Comparison of ENCODE assay signal across 17 cellular contexts in the genomic region with DNA sequence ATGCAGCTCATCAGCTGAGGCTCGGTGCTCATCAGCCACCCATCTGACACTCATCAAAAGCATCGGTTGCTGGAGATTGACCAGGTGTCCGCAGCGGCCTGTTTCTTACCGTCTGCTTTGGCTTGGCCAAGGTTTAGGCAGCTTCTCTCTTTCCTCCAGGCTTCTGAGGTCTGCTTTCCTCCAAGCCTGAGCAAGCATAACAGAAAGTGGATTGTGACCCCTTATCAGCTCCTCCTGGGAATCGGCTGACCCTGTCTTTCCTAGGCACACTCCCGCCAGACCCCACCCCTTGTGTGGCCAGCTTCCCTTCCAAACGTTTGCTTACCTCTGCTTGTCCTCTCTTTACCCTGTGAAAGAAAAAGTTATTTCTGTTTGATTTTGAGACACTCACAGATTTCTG. TPM values are rescaled to one million over a fixed set of nuclear protein-coding genes. Genes with fewer than 3 reads are reported as not detected.
DNase-seq lines count a peak whose midpoint lies in the region; ATAC-seq and TF ChIP-seq lines count a peak whose summit lies in the region.
"Had no signal": no experiment of that assay in that cellular context is flagged by ENCODE, and none has a peak within 500 bp of the region (broad histone marks: within the 10 kb centered on the region; RNA-seq: fewer than 3 reads in every experiment).

No MANE protein-coding gene starts in this region.

- H3K9me2 ChIP-seq in Karpas-422 (replicated peaks; ENCODE audit: insufficient read depth, low read length) = no peaks in the 10 kb centered on the region

- H3K79me1 ChIP-seq in mesenchymal stem cell (replicated peaks; ENCODE audit: low read length, poor library complexity, severe bottlenecking) = no peaks in the 10 kb centered on the region

- peak overlapping the region in 1 of 2 experiments; percentile 38 for H2BK12ac ChIP-seq in mesenchymal stem cell (ENCODE audit: low read length in 2 of 2)

- peak; percentile 21 for DNase-seq in activated CD8-positive, alpha-beta memory T cell treated with anti-CD3 and anti-CD28 coated beads, Interleukin-2, amount 10 ng/mL, durations not matched to agents 7 days and 5 days
- no peak for DNase-seq in activated CD8-positive, alpha-beta memory T cell treated with anti-CD3 and anti-CD28 coated beads, Interleukin-2, amount 50 U/mL, for 48 hours
- no peak for DNase-seq in caudate nucleus (lab: John Stamatoyannopoulos, UW)
- DNase-seq in mesenchymal stem cell = no peak
- no peak for DNase-seq in brain microvascular endothelial cell
- DNase-seq in Karpas-422 = no peak
- no peak for DNase-seq in A172 (ENCODE audit: low spot score)
- DNase-seq: 8988T, C1 segment of cervical spinal cord, DMS 273 treated with DMSO at 0.1 percent for 48 hours, Kasumi-1, NCI-H1930, NCI-H2171 treated with DMSO at 0.1 percent for 48 hours had no signal

- H3K9me3 Mint-ChIP-seq in activated CD8-positive, alpha-beta memory T cell treated with anti-CD3 and anti-CD28 coated beads, Interleukin-2, amount 10 ng/mL, durations not matched to agents 7 days and 5 days (ENCODE audit: low read depth) = no peaks in the 10 kb centered on the region

- no peak overlapping the region for H3K9ac ChIP-seq in mesenchymal stem cell (ENCODE audit: low read length)
- H3K9ac ChIP-seq in rectal smooth muscle tissue (ENCODE audit: low read length) = no peak overlapping the region
- H3K9ac ChIP-seq in Karpas-422 (ENCODE audit: low read length) = no peak overlapping the region

- H3K4me3 ChIP-seq in mesenchymal stem cell (ENCODE audit: insufficient read depth in 1 of 2, low read depth in 1 of 2, low read length in 2 of 2) (no peak overlapping the region), rectal smooth muscle tissue (ENCODE audit: low read length) (no peak overlapping the region), brain microvascular endothelial cell (ENCODE audit: low read depth, low read length) (no peak overlapping the region), Karpas-422 (ENCODE audit: low read length) (no peak overlapping the region)
- H3K4me3 ChIP-seq: HAP-1 had no signal

- no peak overlapping the region for H3K27ac Mint-ChIP-seq in activated CD8-positive, alpha-beta memory T cell treated with anti-CD3 and anti-CD28 coated beads, Interleukin-2, amount 10 ng/mL, durations not matched to agents 7 days and 5 days

- H3K9me3 ChIP-seq in mesenchymal stem cell (ENCODE audit: control insufficient read depth, low read length) = no peaks in the 10 kb centered on the region
- no peaks in the 10 kb centered on the region for H3K9me3 ChIP-seq in Karpas-422 (ENCODE audit: low read length)
- H3K9me3 ChIP-seq: HAP-1 had no signal

- H2BK120ac ChIP-seq in mesenchymal stem cell (ENCODE audit: low read depth, low read length) = no peak overlapping the region

- peak overlapping the region; percentile 10 for H2AFZ ChIP-seq in mesenchymal stem cell (ENCODE audit: low read depth, low read length)
- H2AFZ ChIP-seq in Karpas-422 (ENCODE audit: low read length) = no peak overlapping the region

- H3K27me3 Mint-ChIP-seq in activated CD8-positive, alpha-beta memory T cell treated with anti-CD3 and anti-CD28 coated beads, Interleukin-2, amount 10 ng/mL, durations not matched to agents 7 days and 5 days = peaks cover 40% of the 10 kb centered on the region

- in situ Hi-C loops in brain microvascular endothelial cell (cut with HindIII; ENCODE audit: low pct_ligation_motif_present, low sequenced_read_pairs) = no loop called here

- H3K27me3 ChIP-seq in mesenchymal stem cell (ENCODE audit: control insufficient read depth in 1 of 2, insufficient read depth in 1 of 2, low read length in 2 of 2) (peaks cover 16 to 20% of the 10 kb centered on the region in 2 experiments), rectal smooth muscle tissue (ENCODE audit: control insufficient read depth, insufficient read depth, low read length) (no peaks in the 10 kb centered on the region), brain microvascular endothelial cell (replicated peaks) (no peaks in the 10 kb centered on the region), Karpas-422 (ENCODE audit: low read length) (no peaks in the 10 kb centered on the region)

- H3K36me3 Mint-ChIP-seq in activated CD8-positive, alpha-beta memory T cell treated with anti-CD3 and anti-CD28 coated beads, Interleukin-2, amount 10 ng/mL, durations not matched to agents 7 days and 5 days = no peaks in the 10 kb centered on the region

- no peak overlapping the region for H3K23ac ChIP-seq in mesenchymal stem cell (ENCODE audit: low read length in 2 of 2)

- H4K8ac ChIP-seq in mesenchymal stem cell (ENCODE audit: low read length) = peak overlapping the region; percentile 27

- H2BK15ac ChIP-seq in mesenchymal stem cell (ENCODE audit: low read depth, poor library complexity, severe bottlenecking) = no peak overlapping the region

- WGBS in mesenchymal stem cell = 56% methylated on average over 7 of the region's 8 CpGs

- ATAC-seq in activated CD8-positive, alpha-beta memory T cell treated with anti-CD3 and anti-CD28 coated beads, Interleukin-2, amount 10 ng/mL, durations not matched to agents 7 days and 5 days = no peak
- ATAC-seq: Panc1 had no signal

- CTCF ChIA-PET in activated CD8-positive, alpha-beta memory T cell treated with anti-CD3 and anti-CD28 coated beads, Interleukin-2, amount 10 ng/mL, durations not matched to agents 7 days and 5 days (lab: Charles Lee) = interaction anchor here (1.3 to 2.7 kb wide), 3 partner anchors 9 to 167 kb away, joined by 4 to 12 read pairs (median 6); no protein-coding TSS in a partner anchor

- H2BK5ac ChIP-seq in mesenchymal stem cell (ENCODE audit: low read depth, low read length, poor library complexity, severe bottlenecking) = no peak overlapping the region

- no peaks in the 10 kb centered on the region for H3K79me2 ChIP-seq in Karpas-422 (ENCODE audit: low read length)

- peak overlapping the region; percentile 80 for H3K27ac ChIP-seq in caudate nucleus (ENCODE audit: low read depth, low read length)
- no peak overlapping the region for H3K27ac ChIP-seq in mesenchymal stem cell (ENCODE audit: low read length, poor library complexity, severe bottlenecking)
- peak overlapping the region; percentile 51 for H3K27ac ChIP-seq in rectal smooth muscle tissue (ENCODE audit: low read depth, low read length)
- H3K27ac ChIP-seq in brain microvascular endothelial cell = no peak overlapping the region
- H3K27ac ChIP-seq in Karpas-422 (ENCODE audit: low read length) = no peak overlapping the region

- H3K4me2 ChIP-seq in mesenchymal stem cell (ENCODE audit: low read length, poor library complexity, severe bottlenecking) = no peak overlapping the region
- H3K4me2 ChIP-seq in Karpas-422 (ENCODE audit: low read depth, low read length, poor library complexity, severe bottlenecking) = no peak overlapping the region

- H3K4me1 ChIP-seq in mesenchymal stem cell (ENCODE audit: control insufficient read depth, insufficient read depth, low read depth, low read length) (peaks cover 4% of the 10 kb centered on the region), rectal smooth muscle tissue (ENCODE audit: control insufficient read depth, insufficient read depth, low read length) (peaks cover 24% of the 10 kb centered on the region), Karpas-422 (ENCODE audit: low read length) (peaks cover 8% of the 10 kb centered on the region)
- H3K4me1 ChIP-seq: HAP-1 had no signal

- no peak overlapping the region for H3K4ac ChIP-seq in mesenchymal stem cell (ENCODE audit: low read depth in 1 of 2, low read length in 2 of 2)

- peaks cover 41% of the 10 kb centered on the region for H3K4me1 Mint-ChIP-seq in activated CD8-positive, alpha-beta memory T cell treated with anti-CD3 and anti-CD28 coated beads, Interleukin-2, amount 10 ng/mL, durations not matched to agents 7 days and 5 days

- TF ChIP-seq CTCF in brain microvascular endothelial cell (IDR thresholded peaks at IDR 0.05; ENCODE audit: low read depth, low read length, missing control alignments) = no peak

- no peaks in the 10 kb centered on the region for H3K36me3 ChIP-seq in mesenchymal stem cell (ENCODE audit: control insufficient read depth in 1 of 2, insufficient read depth in 2 of 2, low read depth in 1 of 2, low read length in 2 of 2)
- H3K36me3 ChIP-seq in rectal smooth muscle tissue (ENCODE audit: control insufficient read depth, insufficient read depth, low read length) = no peaks in the 10 kb centered on the region
- no peaks in the 10 kb centered on the region for H3K36me3 ChIP-seq in brain microvascular endothelial cell (replicated peaks)
- no peaks in the 10 kb centered on the region for H3K36me3 ChIP-seq in Karpas-422 (ENCODE audit: insufficient read depth, low read length)
- H3K36me3 ChIP-seq: HAP-1 had no signal

- H4K20me1 ChIP-seq in Karpas-422 (ENCODE audit: insufficient read depth, low read depth, low read length) = no peaks in the 10 kb centered on the region

- H4K91ac ChIP-seq in mesenchymal stem cell (ENCODE audit: low read length) = no peak overlapping the region

- H3K14ac ChIP-seq in mesenchymal stem cell (ENCODE audit: low read length in 2 of 2) = peak overlapping the region in 1 of 2 experiments; percentile 11

- H3K18ac ChIP-seq in mesenchymal stem cell (ENCODE audit: low read depth in 1 of 2, low read length in 2 of 2) = no peak overlapping the region

- H3K4me3 Mint-ChIP-seq in activated CD8-positive, alpha-beta memory T cell treated with anti-CD3 and anti-CD28 coated beads, Interleukin-2, amount 10 ng/mL, durations not matched to agents 7 days and 5 days = no peak overlapping the region

- H2AK5ac ChIP-seq in mesenchymal stem cell (ENCODE audit: low read length, severe bottlenecking) = no peak overlapping the region

RNA-seq across cellular contexts. Expression of a gene that starts 17.5 kb away (rescaled TPM):
- not detected for total RNA-seq in activated CD8-positive, alpha-beta memory T cell treated with anti-CD3 and anti-CD28 coated beads, Interleukin-2, amount 10 ng/mL, durations not matched to agents 7 days and 5 days
- 4.7 TPM for polyA plus RNA-seq in mesenchymal stem cell (2013, experiment 1 of 2)
- polyA plus RNA-seq in mesenchymal stem cell (2013, experiment 2 of 2) = 3.5 TPM
- total RNA-seq in Karpas-422 (2014; rRNA removed; shearing (Covaris generic); ENCODE audit: low replicate concordance) = not detected in 2 replicates
- total RNA-seq in A172 (2014; rRNA removed; shearing (Covaris generic)) = 0.41 and 0.53 TPM in 2 replicates
- total RNA-seq: NCI-H460 had no signal

RNA-seq across cellular contexts. Expression of a gene that starts 25.6 kb away (rescaled TPM):
- total RNA-seq in activated CD8-positive, alpha-beta memory T cell treated with anti-CD3 and anti-CD28 coated beads, Interleukin-2, amount 10 ng/mL, durations not matched to agents 7 days and 5 days = under 1 TPM; 0.14 to 0.20 TPM
- not detected for polyA plus RNA-seq in mesenchymal stem cell (2013, experiment 1 of 2)
- polyA plus RNA-seq in mesenchymal stem cell (2013, experiment 2 of 2) = not detected
- not detected in 2 replicates for total RNA-seq in Karpas-422 (2014; rRNA removed; shearing (Covaris generic); ENCODE audit: low replicate concordance)
- not detected in 2 replicates for total RNA-seq in A172 (2014; rRNA removed; shearing (Covaris generic))
- total RNA-seq: NCI-H460 had no signal

RNA-seq across cellular contexts. Expression of a gene that starts 46.6 kb away (rescaled TPM):
- total RNA-seq in activated CD8-positive, alpha-beta memory T cell treated with anti-CD3 and anti-CD28 coated beads, Interleukin-2, amount 10 ng/mL, durations not matched to agents 7 days and 5 days = 1 to 10 TPM in 1 of 2 experiments, not detected in 1; 1.3 TPM
- polyA plus RNA-seq in mesenchymal stem cell (2013, experiment 1 of 2) = 13.9 TPM
- 12.6 TPM for polyA plus RNA-seq in mesenchymal stem cell (2013, experiment 2 of 2)
- total RNA-seq in Karpas-422 (2014; rRNA removed; shearing (Covaris generic); ENCODE audit: low replicate concordance) = 0.18 TPM in 1 of 2 replicates, not detected in the other
- 2.0 and 3.0 TPM in 2 replicates for total RNA-seq in A172 (2014; rRNA removed; shearing (Covaris generic))

Comparison
In these comparisons a context has a peak if more than half of its experiments do, and no peak if none do; other contexts are left out.
1. H3K27ac ChIP-seq: peak in caudate nucleus (single experiment) and rectal smooth muscle tissue (single experiment); none in mesenchymal stem cell (single experiment), brain microvascular endothelial cell (single experiment) and Karpas-422 (single experiment).